8 cellular contexts compared by ENCODE assay signal in the genomic region with DNA sequence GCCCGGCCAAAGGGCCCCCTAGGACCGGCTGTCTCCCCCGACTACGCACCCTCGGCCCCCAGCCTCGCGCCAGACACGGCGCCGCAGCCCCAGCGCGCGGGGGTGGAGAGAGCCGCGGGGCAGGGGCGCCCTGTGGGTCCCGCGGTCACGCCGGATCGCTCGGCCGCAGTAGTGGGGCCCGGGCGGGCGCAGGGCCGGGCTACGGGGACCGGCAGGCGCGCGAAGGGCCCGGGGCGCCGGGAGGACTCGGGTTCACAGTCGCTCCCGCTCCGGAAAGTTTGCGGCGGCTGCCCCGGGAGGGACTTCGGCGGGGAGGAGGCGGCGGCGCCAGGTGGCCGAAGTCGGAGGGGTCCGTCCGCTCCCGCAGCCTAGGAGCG. TPM values are rescaled to one million over a fixed set of nuclear protein-coding genes. Genes with fewer than 3 reads are reported as not detected.
DNase-seq lines count a peak whose midpoint lies in the region; ATAC-seq and TF ChIP-seq lines count a peak whose summit lies in the region.

No MANE protein-coding gene starts in this region.

- peaks cover 17% of the 10 kb centered on the region for H3K4me1 ChIP-seq in effector memory CD4-positive, alpha-beta T cell (ENCODE audit: control insufficient read depth, insufficient read depth, low read length, poor library complexity, severe bottlenecking)
- peaks cover 10% of the 10 kb centered on the region for H3K4me1 ChIP-seq in mucosa of stomach (ENCODE audit: control insufficient read depth, insufficient read depth, low read length)

- H3K36me3 ChIP-seq in BJ (ENCODE audit: control insufficient read depth, insufficient read depth, low read length) = no peaks in the 10 kb centered on the region
- no peaks in the 10 kb centered on the region for H3K36me3 ChIP-seq in effector memory CD4-positive, alpha-beta T cell (ENCODE audit: control insufficient read depth, insufficient read depth, low read length)
- no peaks in the 10 kb centered on the region for H3K36me3 ChIP-seq in mucosa of stomach (ENCODE audit: control insufficient read depth, insufficient read depth, low read length)

- peak overlapping the region; percentile 58 for H3K4me3 ChIP-seq in BJ (ENCODE audit: low read depth, low read length)
- H3K4me3 ChIP-seq in effector memory CD4-positive, alpha-beta T cell (ENCODE audit: insufficient read depth, low read depth, low read length, poor library complexity, severe bottlenecking) = peak overlapping the region; percentile 56
- H3K4me3 ChIP-seq in mucosa of stomach (ENCODE audit: low read length) = peak overlapping the region; percentile 19

- no peaks in the 10 kb centered on the region for H3K9me3 ChIP-seq in effector memory CD4-positive, alpha-beta T cell (ENCODE audit: control insufficient read depth, low read length)
- no peaks in the 10 kb centered on the region for H3K9me3 ChIP-seq in mucosa of stomach (ENCODE audit: control insufficient read depth, low read length)

- POLR2A ChIA-PET in BJ (lab: Charles Lee) = no interaction called here

- peak overlapping the region; percentile 72 for H3K9ac ChIP-seq in mucosa of stomach (ENCODE audit: low read length)

- H3K27ac ChIP-seq in effector memory CD4-positive, alpha-beta T cell (ENCODE audit: insufficient read depth, low read length, poor library complexity, severe bottlenecking) = no peak overlapping the region

- no peak for ATAC-seq in GM18868 (IDR thresholded peaks at IDR 0.05; ENCODE audit: unreplicated experiment)

- no peak for TF ChIP-seq CTCF in BJ (IDR thresholded peaks at IDR 0.05; ENCODE audit: insufficient read depth, low read depth, low read length)

- CTCF ChIA-PET in BJ (lab: Yijun Ruan, JAX) = no interaction called here

- DNase-seq in BJ (ENCODE audit: low read depth) (no peak), HuH-7.5 (ENCODE audit: low spot score) (peak; percentile 62), MV-4-11 (lab: John Stamatoyannopoulos, UW) (no peak), Kasumi-1 (lab: John Stamatoyannopoulos, UW) (no peak)
- DNase-seq in effector memory CD4-positive, alpha-beta T cell = no peak
- DNase-seq in stimulated activated naive CD4-positive, alpha-beta T cell treated with Interleukin-2 at 50 U/mL for 16 hours (lab: John Stamatoyannopoulos, UW) = no peak

- no peaks in the 10 kb centered on the region for H3K27me3 ChIP-seq in BJ (ENCODE audit: control insufficient read depth, insufficient read depth, low read length)
- peaks cover 26% of the 10 kb centered on the region for H3K27me3 ChIP-seq in effector memory CD4-positive, alpha-beta T cell (replicated peaks; ENCODE audit: control insufficient read depth, insufficient read depth, low read length, poor library complexity, severe bottlenecking)
- peaks cover 5% of the 10 kb centered on the region for H3K27me3 ChIP-seq in mucosa of stomach (ENCODE audit: control insufficient read depth, insufficient read depth, low read length)

RNA-seq across cellular contexts. Expression of gene ZNF669, which starts 7.1 kb away (rescaled TPM):
- polyA plus RNA-seq in BJ (2011; rRNA removed) = 2.1 and 4.1 TPM in 2 replicates
- 4.7 and 5.0 TPM in 2 replicates for polyA minus RNA-seq in BJ (2011; rRNA and poly(A)+ RNA removed)

RNA-seq across cellular contexts. Expression of gene ZNF670, which starts 32.6 kb away (rescaled TPM):
- 0.66 and 1.6 TPM in 2 replicates for polyA plus RNA-seq in BJ (2011; rRNA removed)
- 0.26 and 0.57 TPM in 2 replicates for polyA minus RNA-seq in BJ (2011; rRNA and poly(A)+ RNA removed)
